Comparison of ENCODE assay signal across 14 cellular contexts in genomic region chr3:127762787-127763105, GRCh38. TPM values are rescaled to one million over a fixed set of nuclear protein-coding genes. Genes with fewer than 3 reads are reported as not detected.
DNase-seq lines count a peak whose midpoint lies in the region; ATAC-seq, FAIRE-seq and TF ChIP-seq lines count a peak whose summit lies in the region.
"Had no signal": no experiment of that assay in that cellular context is flagged by ENCODE, and none has a peak within 500 bp of the region (broad histone marks: within the 10 kb centered on the region; RNA-seq: fewer than 3 reads in every experiment).

No MANE protein-coding gene starts in this region.

- no peak overlapping the region for H2AFZ ChIP-seq in neural cell (ENCODE audit: low read depth, low read length)

- H3K27ac ChIP-seq in heart right ventricle = peak overlapping the region in 9 of 10 donors; percentile 61 to 81 (median 75)
- H3K27ac ChIP-seq in ascending aorta = peak overlapping the region; percentile 76 to 82
- peak overlapping the region; percentile 35 for H3K27ac ChIP-seq in neural cell (ENCODE audit: low read length)
- H3K27ac ChIP-seq in vagina = peak overlapping the region; percentile 52
- H3K27ac ChIP-seq in aorta (ENCODE audit: low read depth in 1 of 2, low read length in 2 of 2) = peak overlapping the region in 1 of 2 donors; percentile 7
- H3K27ac ChIP-seq: body of pancreas had no signal

- H3K4me3 ChIP-seq in heart right ventricle (no peak overlapping the region), ascending aorta (no peak overlapping the region), neural cell (ENCODE audit: low read length) (no peak overlapping the region), vagina (no peak overlapping the region), aorta (ENCODE audit: low read length in 2 of 2) (no peak overlapping the region)
- H3K4me3 ChIP-seq: body of pancreas, transverse colon had no signal

- no peak for TF ChIP-seq EP300 in neural cell (conservative IDR thresholded peaks at IDR 0.05; ENCODE audit: poor library complexity, severe bottlenecking)

- no peak for FAIRE-seq in D721Med (lab: Jason Lieb, UNC)

- no peaks in the 10 kb centered on the region for H3K9me2 ChIP-seq in neural cell (ENCODE audit: insufficient read depth, low read length)

- H3K4me1 ChIP-seq in heart right ventricle = peaks cover 16 to 74% (median 56%) of the 10 kb centered on the region in 9 donors
- peaks cover 9 to 21% of the 10 kb centered on the region in 2 donors for H3K4me1 ChIP-seq in ascending aorta
- H3K4me1 ChIP-seq in vagina = peaks cover 16% of the 10 kb centered on the region
- H3K4me1 ChIP-seq in aorta (ENCODE audit: control insufficient read depth in 1 of 2, insufficient read depth in 2 of 2, low read length in 2 of 2) = peaks cover 0 to 4% of the 10 kb centered on the region in 2 donors

- no peak for DNase-seq in heart right ventricle
- DNase-seq in Right ventricle myocardium inferior (ENCODE audit: missing footprints) = no peak
- no peak for DNase-seq in ascending aorta (ENCODE audit: low spot score in 2 of 2)
- DNase-seq in vagina (ENCODE audit: extremely low spot score in 2 of 2) = no peak
- no peak for DNase-seq in D721Med (ENCODE audit: insufficient read length, low spot score)
- no peak for DNase-seq in aorta
- no peak for DNase-seq in head of caudate nucleus
- DNase-seq: activated CD4-positive, alpha-beta T cell treated with anti-CD3 and anti-CD28 coated beads for 1 hour; activated naive CD4-positive, alpha-beta T cell treated with Interleukin-2 at 50 U/mL for 16 hours; body of pancreas; Right ventricle myocardium superior; stimulated activated CD4-positive, alpha-beta T cell treated with anti-CD3 and anti-CD28 coated beads, Interleukin-2, amount 100 ng/mL, for 24 hours had no signal

- H3K27me3 ChIP-seq in heart right ventricle (no peaks in the 10 kb centered on the region), ascending aorta (no peaks in the 10 kb centered on the region), neural cell (ENCODE audit: insufficient read depth, low read depth, low read length) (no peaks in the 10 kb centered on the region), vagina (no peaks in the 10 kb centered on the region), aorta (ENCODE audit: control insufficient read depth in 1 of 2, insufficient read depth in 2 of 2, low read length in 1 of 2) (no peaks in the 10 kb centered on the region)
- H3K27me3 ChIP-seq: body of pancreas, transverse colon had no signal

- 86 to 95% methylated on average over 1 of the region's 1 CpG for WGBS in heart right ventricle, 2 donors
- WGBS in aorta, 2 donors = 96 to 100% methylated on average over 1 of the region's 1 CpG

- TF ChIP-seq CTCF in heart right ventricle (IDR thresholded peaks at IDR 0.05) (no peak), ascending aorta (IDR thresholded peaks at IDR 0.05) (no peak), neural cell (IDR thresholded peaks at IDR 0.05; ENCODE audit: poor library complexity, severe bottlenecking) (no peak), vagina (IDR thresholded peaks at IDR 0.05) (no peak), D721Med (IDR thresholded peaks at IDR 0.05; ENCODE audit: insufficient read depth, missing control alignments) (no peak)

- no peak overlapping the region for H3K4me2 ChIP-seq in neural cell (ENCODE audit: low read length)

- peaks cover 0 to 53% (median 2%) of the 10 kb centered on the region in 9 donors for H3K36me3 ChIP-seq in heart right ventricle
- no peaks in the 10 kb centered on the region for H3K36me3 ChIP-seq in ascending aorta
- H3K36me3 ChIP-seq in neural cell (ENCODE audit: insufficient read depth, low read length) = no peaks in the 10 kb centered on the region
- no peaks in the 10 kb centered on the region for H3K36me3 ChIP-seq in vagina
- H3K36me3 ChIP-seq in aorta (ENCODE audit: control insufficient read depth in 1 of 2, insufficient read depth in 2 of 2, low read length in 1 of 2) = no peaks in the 10 kb centered on the region
- H3K36me3 ChIP-seq: transverse colon had no signal

- intact Hi-C loops in heart right ventricle (cut with DNase I) = loop anchor here in 1 of 10 donors (10.0 kb wide), 1 partner anchor 52 kb away; no protein-coding TSS in a partner anchor
- intact Hi-C loops in Right ventricle myocardium inferior (cut with DNase I) = no loop called here
- intact Hi-C loops in ascending aorta (cut with DNase I) = loop anchor here (5.0 kb wide), 1 partner anchor 60 kb away; the partner anchor contains the start of gene MGLL
- intact Hi-C loops in vagina (cut with DNase I) = no loop called here
- intact Hi-C loops in aorta (cut with DNase I) = loop anchor here in 1 of 2 donors (5.0 to 10.0 kb wide), 2 partner anchors 70 to 192 kb away; no protein-coding TSS in a partner anchor
- intact Hi-C loops in head of caudate nucleus (cut with DNase I) = no loop called here

- peaks cover 0 to 7% (median 6%) of the 10 kb centered on the region in 11 donors for H3K9me3 ChIP-seq in heart right ventricle
- H3K9me3 ChIP-seq in ascending aorta = peaks cover 2 to 3% of the 10 kb centered on the region in 2 donors
- H3K9me3 ChIP-seq in neural cell (ENCODE audit: low read length) = peaks cover 6% of the 10 kb centered on the region
- no peaks in the 10 kb centered on the region for H3K9me3 ChIP-seq in vagina
- H3K9me3 ChIP-seq in aorta (ENCODE audit: control insufficient read depth, low read length) = no peaks in the 10 kb centered on the region
- H3K9me3 ChIP-seq: transverse colon had no signal

- no peak for TF ChIP-seq RAD21 in neural cell (conservative IDR thresholded peaks at IDR 0.05)

- H3F3A ChIP-seq in neural cell (ENCODE audit: insufficient read depth, low read length, poor library complexity, severe bottlenecking) = no peaks in the 10 kb centered on the region

- TF ChIP-seq POLR2A in vagina (IDR thresholded peaks at IDR 0.05) = no peak

- H4K20me1 ChIP-seq in neural cell (ENCODE audit: insufficient read depth) = no peaks in the 10 kb centered on the region

- no peaks in the 10 kb centered on the region for H3K79me2 ChIP-seq in neural cell (replicated peaks; ENCODE audit: insufficient read depth, low read length)

- no peak overlapping the region for H3K9ac ChIP-seq in neural cell (ENCODE audit: low read length)

- ATAC-seq in heart right ventricle (peak in 1 of 8 donors; percentile 2), Right ventricle myocardium inferior (no peak), aorta (ENCODE audit: low FRiP score) (no peak)
- ATAC-seq: body of pancreas had no signal

TF ChIP-seq in neural cell, 6 proteins besides CTCF, POLR2A, EP300 and RAD21:
- TF ChIP-seq EZH2 (IDR thresholded peaks at IDR 0.05; ENCODE audit: borderline replicate concordance, insufficient read depth, low read length, poor library complexity, severe bottlenecking) (no peak), MXI1 (conservative IDR thresholded peaks at IDR 0.05; ENCODE audit: poor library complexity, severe bottlenecking) (no peak), REST (IDR thresholded peaks at IDR 0.05; ENCODE audit: borderline replicate concordance) (no peak), TAF1 (IDR thresholded peaks at IDR 0.05; ENCODE audit: low read depth) (no peak), SMC3 (conservative IDR thresholded peaks at IDR 0.05; ENCODE audit: poor library complexity) (no peak), POLR2AphosphoS5 (IDR thresholded peaks at IDR 0.05) (no peak)
TF ChIP-seq in neural cell: peak in this region for 0.

RNA-seq across cellular contexts. Expression of gene MGLL, which starts 59.6 kb away (rescaled TPM):
- total RNA-seq in heart right ventricle (100 to 1,000 TPM in 1 of 10 donors, 10 to 100 TPM in 9; 52.0 to 103 (median 69.7) TPM), Right ventricle myocardium inferior (74.1 TPM), ascending aorta (101 TPM), vagina (35.6 TPM), aorta (10 to 100 TPM; 72.6 to 85.3 TPM)
- polyA plus RNA-seq in heart right ventricle (10 to 100 TPM; 35.7 to 61.5 TPM), neural cell (2.0 and 3.7 TPM in 2 replicates), aorta (10 to 100 TPM; 18.3 to 28.7 TPM)
- polyA minus RNA-seq in neural cell = 1.5 and 2.7 TPM in 2 replicates
